16 cellular contexts compared by ENCODE assay signal in genomic region chr15:40226739-40227138, GRCh38. TPM values are rescaled to one million over a fixed set of nuclear protein-coding genes. Genes with fewer than 3 reads are reported as not detected.
"Had no signal": no experiment of that assay in that cellular context is flagged by ENCODE, and none has a peak within 500 bp of the region (broad histone marks: within the 10 kb centered on the region; RNA-seq: fewer than 3 reads in every experiment).

No MANE protein-coding gene starts in this region.

- H3K27me3 Mint-ChIP-seq: activated naive CD8-positive, alpha-beta T cell; memory B cell had no signal

- H3K9me3 Mint-ChIP-seq: memory B cell, WTC11 had no signal

- H3K4me3 Mint-ChIP-seq: activated naive CD8-positive, alpha-beta T cell; memory B cell; WTC11 had no signal

- DNase-seq: activated effector memory CD4-positive, alpha-beta T cell treated with Interleukin-2 at 50 U/mL for 16 hours; amygdala; foreskin fibroblast; occipital lobe; posterior cingulate gyrus; spleen; stimulated activated naive CD4-positive, alpha-beta T cell treated with Interleukin-2 at 50 U/mL for 16 hours; transverse colon had no signal

- H3K27ac Mint-ChIP-seq: activated naive CD8-positive, alpha-beta T cell; WTC11 had no signal

- ATAC-seq: WTC11 had no signal

- H3K36me3 Mint-ChIP-seq: activated naive CD8-positive, alpha-beta T cell; memory B cell had no signal

- H3K4me1 Mint-ChIP-seq: memory B cell, WTC11 had no signal

RNA-seq across cellular contexts. Expression of gene PAK6, which starts 12.1 kb away (rescaled TPM):
- total RNA-seq: dermis microvascular lymphatic vessel endothelial cell had no signal

RNA-seq across cellular contexts. Expression of gene ANKRD63, which starts 56.1 kb away (rescaled TPM):
- total RNA-seq: cardiac septum, dermis microvascular lymphatic vessel endothelial cell, liver, mononuclear cell, occipital lobe, spleen, transverse colon, vagina had no signal
